1 cellular context compared by ENCODE assay signal in genomic region chr14:90815817-90816662, GRCh38.
A peak's percentile ranks its signal among the peaks of the same experiment; 100 is the strongest.
TF ChIP-seq lines count a peak whose summit lies in the region.

A gene with protein sequence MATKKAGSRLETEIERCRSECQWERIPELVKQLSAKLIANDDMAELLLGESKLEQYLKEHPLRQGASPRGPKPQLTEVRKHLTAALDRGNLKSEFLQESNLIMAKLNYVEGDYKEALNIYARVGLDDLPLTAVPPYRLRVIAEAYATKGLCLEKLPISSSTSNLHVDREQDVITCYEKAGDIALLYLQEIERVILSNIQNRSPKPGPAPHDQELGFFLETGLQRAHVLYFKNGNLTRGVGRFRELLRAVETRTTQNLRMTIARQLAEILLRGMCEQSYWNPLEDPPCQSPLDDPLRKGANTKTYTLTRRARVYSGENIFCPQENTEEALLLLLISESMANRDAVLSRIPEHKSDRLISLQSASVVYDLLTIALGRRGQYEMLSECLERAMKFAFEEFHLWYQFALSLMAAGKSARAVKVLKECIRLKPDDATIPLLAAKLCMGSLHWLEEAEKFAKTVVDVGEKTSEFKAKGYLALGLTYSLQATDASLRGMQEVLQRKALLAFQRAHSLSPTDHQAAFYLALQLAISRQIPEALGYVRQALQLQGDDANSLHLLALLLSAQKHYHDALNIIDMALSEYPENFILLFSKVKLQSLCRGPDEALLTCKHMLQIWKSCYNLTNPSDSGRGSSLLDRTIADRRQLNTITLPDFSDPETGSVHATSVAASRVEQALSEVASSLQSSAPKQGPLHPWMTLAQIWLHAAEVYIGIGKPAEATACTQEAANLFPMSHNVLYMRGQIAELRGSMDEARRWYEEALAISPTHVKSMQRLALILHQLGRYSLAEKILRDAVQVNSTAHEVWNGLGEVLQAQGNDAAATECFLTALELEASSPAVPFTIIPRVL (minus strand): TSS chr14:90816430. CDS start chr14:90816295, 135 bp downstream.

TF ChIP-seq in HepG2, 621 proteins besides CTCF, POLR2A, EP300 and RAD21:
- TF ChIP-seq, protein P1, sequence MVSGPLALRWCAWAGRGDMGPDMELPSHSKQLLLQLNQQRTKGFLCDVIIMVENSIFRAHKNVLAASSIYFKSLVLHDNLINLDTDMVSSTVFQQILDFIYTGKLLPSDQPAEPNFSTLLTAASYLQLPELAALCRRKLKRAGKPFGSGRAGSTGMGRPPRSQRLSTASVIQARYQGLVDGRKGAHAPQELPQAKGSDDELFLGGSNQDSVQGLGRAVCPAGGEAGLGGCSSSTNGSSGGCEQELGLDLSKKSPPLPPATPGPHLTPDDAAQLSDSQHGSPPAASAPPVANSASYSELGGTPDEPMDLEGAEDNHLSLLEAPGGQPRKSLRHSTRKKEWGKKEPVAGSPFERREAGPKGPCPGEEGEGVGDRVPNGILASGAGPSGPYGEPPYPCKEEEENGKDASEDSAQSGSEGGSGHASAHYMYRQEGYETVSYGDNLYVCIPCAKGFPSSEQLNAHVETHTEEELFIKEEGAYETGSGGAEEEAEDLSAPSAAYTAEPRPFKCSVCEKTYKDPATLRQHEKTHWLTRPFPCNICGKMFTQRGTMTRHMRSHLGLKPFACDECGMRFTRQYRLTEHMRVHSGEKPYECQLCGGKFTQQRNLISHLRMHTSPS (CRISPR knock-in tag; IDR thresholded peaks at IDR 0.05; ENCODE audit: low read depth), result no peak
- TF ChIP-seq KDM6A (CRISPR knock-in tag; IDR thresholded peaks at IDR 0.05; ENCODE audit: low read depth) (no peak), ZSCAN12 (CRISPR knock-in tag; IDR thresholded peaks at IDR 0.05) (no peak), NR2F1 (CRISPR knock-in tag; IDR thresholded peaks at IDR 0.05) (no peak), ZXDC (CRISPR knock-in tag; IDR thresholded peaks at IDR 0.05) (no peak), CREB1 (IDR thresholded peaks at IDR 0.05) (no peak), CREB1 (CRISPR knock-in tag; IDR thresholded peaks at IDR 0.05) (no peak), JUNB (CRISPR knock-in tag; IDR thresholded peaks at IDR 0.05; ENCODE audit: borderline replicate concordance) (no peak), ZNF782 (CRISPR knock-in tag; IDR thresholded peaks at IDR 0.05; ENCODE audit: borderline replicate concordance) (no peak), ZNF780A (CRISPR knock-in tag; IDR thresholded peaks at IDR 0.05) (no peak), ZNF317 (CRISPR knock-in tag; IDR thresholded peaks at IDR 0.05) (no peak), ZSCAN20 (CRISPR knock-in tag; IDR thresholded peaks at IDR 0.05; ENCODE audit: borderline replicate concordance) (no peak), SP1 (IDR thresholded peaks at IDR 0.05) (no peak), SP1 (CRISPR knock-in tag; IDR thresholded peaks at IDR 0.05) (no peak), FOXO4 (CRISPR knock-in tag; conservative IDR thresholded peaks at IDR 0.05) (no peak), ZFY (CRISPR knock-in tag; IDR thresholded peaks at IDR 0.05) (peak; percentile 28; the same call in 1 of the 2 replicates), THAP11 (CRISPR knock-in tag; IDR thresholded peaks at IDR 0.05) (no peak)
- TF ChIP-seq, protein P2, sequence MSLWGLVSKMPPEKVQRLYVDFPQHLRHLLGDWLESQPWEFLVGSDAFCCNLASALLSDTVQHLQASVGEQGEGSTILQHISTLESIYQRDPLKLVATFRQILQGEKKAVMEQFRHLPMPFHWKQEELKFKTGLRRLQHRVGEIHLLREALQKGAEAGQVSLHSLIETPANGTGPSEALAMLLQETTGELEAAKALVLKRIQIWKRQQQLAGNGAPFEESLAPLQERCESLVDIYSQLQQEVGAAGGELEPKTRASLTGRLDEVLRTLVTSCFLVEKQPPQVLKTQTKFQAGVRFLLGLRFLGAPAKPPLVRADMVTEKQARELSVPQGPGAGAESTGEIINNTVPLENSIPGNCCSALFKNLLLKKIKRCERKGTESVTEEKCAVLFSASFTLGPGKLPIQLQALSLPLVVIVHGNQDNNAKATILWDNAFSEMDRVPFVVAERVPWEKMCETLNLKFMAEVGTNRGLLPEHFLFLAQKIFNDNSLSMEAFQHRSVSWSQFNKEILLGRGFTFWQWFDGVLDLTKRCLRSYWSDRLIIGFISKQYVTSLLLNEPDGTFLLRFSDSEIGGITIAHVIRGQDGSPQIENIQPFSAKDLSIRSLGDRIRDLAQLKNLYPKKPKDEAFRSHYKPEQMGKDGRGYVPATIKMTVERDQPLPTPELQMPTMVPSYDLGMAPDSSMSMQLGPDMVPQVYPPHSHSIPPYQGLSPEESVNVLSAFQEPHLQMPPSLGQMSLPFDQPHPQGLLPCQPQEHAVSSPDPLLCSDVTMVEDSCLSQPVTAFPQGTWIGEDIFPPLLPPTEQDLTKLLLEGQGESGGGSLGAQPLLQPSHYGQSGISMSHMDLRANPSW (CRISPR knock-in tag; IDR thresholded peaks at IDR 0.05; ENCODE audit: borderline replicate concordance), result no peak
- TF ChIP-seq, protein P3, sequence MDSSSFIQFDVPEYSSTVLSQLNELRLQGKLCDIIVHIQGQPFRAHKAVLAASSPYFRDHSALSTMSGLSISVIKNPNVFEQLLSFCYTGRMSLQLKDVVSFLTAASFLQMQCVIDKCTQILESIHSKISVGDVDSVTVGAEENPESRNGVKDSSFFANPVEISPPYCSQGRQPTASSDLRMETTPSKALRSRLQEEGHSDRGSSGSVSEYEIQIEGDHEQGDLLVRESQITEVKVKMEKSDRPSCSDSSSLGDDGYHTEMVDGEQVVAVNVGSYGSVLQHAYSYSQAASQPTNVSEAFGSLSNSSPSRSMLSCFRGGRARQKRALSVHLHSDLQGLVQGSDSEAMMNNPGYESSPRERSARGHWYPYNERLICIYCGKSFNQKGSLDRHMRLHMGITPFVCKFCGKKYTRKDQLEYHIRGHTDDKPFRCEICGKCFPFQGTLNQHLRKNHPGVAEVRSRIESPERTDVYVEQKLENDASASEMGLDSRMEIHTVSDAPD (CRISPR knock-in tag; IDR thresholded peaks at IDR 0.05), result no peak
- TF ChIP-seq, protein P4, sequence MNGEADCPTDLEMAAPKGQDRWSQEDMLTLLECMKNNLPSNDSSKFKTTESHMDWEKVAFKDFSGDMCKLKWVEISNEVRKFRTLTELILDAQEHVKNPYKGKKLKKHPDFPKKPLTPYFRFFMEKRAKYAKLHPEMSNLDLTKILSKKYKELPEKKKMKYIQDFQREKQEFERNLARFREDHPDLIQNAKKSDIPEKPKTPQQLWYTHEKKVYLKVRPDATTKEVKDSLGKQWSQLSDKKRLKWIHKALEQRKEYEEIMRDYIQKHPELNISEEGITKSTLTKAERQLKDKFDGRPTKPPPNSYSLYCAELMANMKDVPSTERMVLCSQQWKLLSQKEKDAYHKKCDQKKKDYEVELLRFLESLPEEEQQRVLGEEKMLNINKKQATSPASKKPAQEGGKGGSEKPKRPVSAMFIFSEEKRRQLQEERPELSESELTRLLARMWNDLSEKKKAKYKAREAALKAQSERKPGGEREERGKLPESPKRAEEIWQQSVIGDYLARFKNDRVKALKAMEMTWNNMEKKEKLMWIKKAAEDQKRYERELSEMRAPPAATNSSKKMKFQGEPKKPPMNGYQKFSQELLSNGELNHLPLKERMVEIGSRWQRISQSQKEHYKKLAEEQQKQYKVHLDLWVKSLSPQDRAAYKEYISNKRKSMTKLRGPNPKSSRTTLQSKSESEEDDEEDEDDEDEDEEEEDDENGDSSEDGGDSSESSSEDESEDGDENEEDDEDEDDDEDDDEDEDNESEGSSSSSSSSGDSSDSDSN (CRISPR knock-in tag; IDR thresholded peaks at IDR 0.05), result peak; percentile 31; the same call in 1 of the 2 replicates
TF ChIP-seq in HepG2: peak in this region for 2.
